Comparison of ENCODE assay signal across 1 cellular context in the genomic region with DNA sequence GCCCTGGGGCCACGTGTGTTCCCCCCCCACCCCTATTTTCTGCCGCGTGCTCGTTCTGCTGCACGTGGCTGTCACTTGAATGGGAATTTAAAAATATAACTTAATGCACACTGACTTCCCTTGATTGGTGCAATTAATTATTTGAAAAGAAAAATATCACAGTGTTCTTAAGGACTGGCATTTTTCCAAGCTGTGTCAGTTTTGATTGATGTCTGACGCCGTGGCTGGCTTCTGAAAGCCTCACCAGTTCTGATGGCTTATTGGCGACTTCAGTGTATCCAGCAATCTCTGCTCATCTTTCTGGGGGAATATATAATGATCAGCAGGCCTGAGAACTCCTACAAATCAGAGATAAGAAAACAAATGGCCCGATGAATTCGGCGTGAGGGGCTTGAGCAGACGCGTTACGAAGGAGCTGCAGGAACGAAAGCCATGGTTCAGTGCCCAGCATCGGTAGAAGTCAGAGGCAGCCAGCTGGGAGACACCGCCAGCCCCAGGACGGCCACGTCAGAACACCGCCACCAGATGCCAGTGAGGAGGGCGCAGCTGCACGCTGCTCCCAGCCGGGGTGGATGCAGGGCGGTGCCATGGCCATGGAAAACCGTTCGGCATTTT.
TF ChIP-seq lines count a peak whose summit lies in the region.

No MANE protein-coding gene starts in this region.

TF ChIP-seq in GM12878, 131 proteins besides CTCF, POLR2A, EP300 and RAD21 (continued from another document):
- TF ChIP-seq, protein P1, sequence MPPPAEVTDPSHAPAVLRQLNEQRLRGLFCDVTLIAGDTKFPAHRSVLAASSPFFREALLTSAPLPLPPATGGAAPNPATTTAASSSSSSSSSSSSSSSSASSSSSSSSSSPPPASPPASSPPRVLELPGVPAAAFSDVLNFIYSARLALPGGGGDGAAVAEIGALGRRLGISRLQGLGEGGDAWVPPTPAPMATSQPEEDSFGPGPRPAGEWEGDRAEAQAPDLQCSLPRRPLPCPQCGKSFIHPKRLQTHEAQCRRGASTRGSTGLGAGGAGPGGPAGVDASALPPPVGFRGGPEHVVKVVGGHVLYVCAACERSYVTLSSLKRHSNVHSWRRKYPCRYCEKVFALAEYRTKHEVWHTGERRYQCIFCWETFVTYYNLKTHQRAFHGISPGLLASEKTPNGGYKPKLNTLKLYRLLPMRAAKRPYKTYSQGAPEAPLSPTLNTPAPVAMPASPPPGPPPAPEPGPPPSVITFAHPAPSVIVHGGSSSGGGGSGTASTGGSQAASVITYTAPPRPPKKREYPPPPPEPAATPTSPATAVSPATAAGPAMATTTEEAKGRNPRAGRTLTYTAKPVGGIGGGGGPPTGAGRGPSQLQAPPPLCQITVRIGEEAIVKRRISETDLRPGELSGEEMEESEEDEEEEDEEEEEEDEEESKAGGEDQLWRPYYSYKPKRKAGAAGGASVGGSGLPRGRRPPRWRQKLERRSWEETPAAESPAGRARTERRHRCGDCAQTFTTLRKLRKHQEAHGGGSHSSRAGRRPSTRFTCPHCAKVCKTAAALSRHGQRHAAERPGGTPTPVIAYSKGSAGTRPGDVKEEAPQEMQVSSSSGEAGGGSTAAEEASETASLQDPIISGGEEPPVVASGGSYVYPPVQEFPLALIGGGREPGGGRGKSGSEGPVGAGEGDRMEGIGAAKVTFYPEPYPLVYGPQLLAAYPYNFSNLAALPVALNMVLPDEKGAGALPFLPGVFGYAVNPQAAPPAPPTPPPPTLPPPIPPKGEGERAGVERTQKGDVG (CRISPR knock-in tag; IDR thresholded peaks at IDR 0.05): no peak
- TF ChIP-seq, protein P2, sequence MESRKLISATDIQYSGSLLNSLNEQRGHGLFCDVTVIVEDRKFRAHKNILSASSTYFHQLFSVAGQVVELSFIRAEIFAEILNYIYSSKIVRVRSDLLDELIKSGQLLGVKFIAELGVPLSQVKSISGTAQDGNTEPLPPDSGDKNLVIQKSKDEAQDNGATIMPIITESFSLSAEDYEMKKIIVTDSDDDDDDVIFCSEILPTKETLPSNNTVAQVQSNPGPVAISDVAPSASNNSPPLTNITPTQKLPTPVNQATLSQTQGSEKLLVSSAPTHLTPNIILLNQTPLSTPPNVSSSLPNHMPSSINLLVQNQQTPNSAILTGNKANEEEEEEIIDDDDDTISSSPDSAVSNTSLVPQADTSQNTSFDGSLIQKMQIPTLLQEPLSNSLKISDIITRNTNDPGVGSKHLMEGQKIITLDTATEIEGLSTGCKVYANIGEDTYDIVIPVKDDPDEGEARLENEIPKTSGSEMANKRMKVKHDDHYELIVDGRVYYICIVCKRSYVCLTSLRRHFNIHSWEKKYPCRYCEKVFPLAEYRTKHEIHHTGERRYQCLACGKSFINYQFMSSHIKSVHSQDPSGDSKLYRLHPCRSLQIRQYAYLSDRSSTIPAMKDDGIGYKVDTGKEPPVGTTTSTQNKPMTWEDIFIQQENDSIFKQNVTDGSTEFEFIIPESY (IDR thresholded peaks at IDR 0.05): no peak
- TF ChIP-seq RCOR1 (conservative IDR thresholded peaks at IDR 0.05; ENCODE audit: low read depth, low read length) (no peak), TARDBP (IDR thresholded peaks at IDR 0.05; ENCODE audit: borderline replicate concordance) (no peak)
- TF ChIP-seq, protein P3, sequence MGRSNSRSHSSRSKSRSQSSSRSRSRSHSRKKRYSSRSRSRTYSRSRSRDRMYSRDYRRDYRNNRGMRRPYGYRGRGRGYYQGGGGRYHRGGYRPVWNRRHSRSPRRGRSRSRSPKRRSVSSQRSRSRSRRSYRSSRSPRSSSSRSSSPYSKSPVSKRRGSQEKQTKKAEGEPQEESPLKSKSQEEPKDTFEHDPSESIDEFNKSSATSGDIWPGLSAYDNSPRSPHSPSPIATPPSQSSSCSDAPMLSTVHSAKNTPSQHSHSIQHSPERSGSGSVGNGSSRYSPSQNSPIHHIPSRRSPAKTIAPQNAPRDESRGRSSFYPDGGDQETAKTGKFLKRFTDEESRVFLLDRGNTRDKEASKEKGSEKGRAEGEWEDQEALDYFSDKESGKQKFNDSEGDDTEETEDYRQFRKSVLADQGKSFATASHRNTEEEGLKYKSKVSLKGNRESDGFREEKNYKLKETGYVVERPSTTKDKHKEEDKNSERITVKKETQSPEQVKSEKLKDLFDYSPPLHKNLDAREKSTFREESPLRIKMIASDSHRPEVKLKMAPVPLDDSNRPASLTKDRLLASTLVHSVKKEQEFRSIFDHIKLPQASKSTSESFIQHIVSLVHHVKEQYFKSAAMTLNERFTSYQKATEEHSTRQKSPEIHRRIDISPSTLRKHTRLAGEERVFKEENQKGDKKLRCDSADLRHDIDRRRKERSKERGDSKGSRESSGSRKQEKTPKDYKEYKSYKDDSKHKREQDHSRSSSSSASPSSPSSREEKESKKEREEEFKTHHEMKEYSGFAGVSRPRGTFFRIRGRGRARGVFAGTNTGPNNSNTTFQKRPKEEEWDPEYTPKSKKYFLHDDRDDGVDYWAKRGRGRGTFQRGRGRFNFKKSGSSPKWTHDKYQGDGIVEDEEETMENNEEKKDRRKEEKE (IDR thresholded peaks at IDR 0.05): no peak
- TF ChIP-seq, protein P4, sequence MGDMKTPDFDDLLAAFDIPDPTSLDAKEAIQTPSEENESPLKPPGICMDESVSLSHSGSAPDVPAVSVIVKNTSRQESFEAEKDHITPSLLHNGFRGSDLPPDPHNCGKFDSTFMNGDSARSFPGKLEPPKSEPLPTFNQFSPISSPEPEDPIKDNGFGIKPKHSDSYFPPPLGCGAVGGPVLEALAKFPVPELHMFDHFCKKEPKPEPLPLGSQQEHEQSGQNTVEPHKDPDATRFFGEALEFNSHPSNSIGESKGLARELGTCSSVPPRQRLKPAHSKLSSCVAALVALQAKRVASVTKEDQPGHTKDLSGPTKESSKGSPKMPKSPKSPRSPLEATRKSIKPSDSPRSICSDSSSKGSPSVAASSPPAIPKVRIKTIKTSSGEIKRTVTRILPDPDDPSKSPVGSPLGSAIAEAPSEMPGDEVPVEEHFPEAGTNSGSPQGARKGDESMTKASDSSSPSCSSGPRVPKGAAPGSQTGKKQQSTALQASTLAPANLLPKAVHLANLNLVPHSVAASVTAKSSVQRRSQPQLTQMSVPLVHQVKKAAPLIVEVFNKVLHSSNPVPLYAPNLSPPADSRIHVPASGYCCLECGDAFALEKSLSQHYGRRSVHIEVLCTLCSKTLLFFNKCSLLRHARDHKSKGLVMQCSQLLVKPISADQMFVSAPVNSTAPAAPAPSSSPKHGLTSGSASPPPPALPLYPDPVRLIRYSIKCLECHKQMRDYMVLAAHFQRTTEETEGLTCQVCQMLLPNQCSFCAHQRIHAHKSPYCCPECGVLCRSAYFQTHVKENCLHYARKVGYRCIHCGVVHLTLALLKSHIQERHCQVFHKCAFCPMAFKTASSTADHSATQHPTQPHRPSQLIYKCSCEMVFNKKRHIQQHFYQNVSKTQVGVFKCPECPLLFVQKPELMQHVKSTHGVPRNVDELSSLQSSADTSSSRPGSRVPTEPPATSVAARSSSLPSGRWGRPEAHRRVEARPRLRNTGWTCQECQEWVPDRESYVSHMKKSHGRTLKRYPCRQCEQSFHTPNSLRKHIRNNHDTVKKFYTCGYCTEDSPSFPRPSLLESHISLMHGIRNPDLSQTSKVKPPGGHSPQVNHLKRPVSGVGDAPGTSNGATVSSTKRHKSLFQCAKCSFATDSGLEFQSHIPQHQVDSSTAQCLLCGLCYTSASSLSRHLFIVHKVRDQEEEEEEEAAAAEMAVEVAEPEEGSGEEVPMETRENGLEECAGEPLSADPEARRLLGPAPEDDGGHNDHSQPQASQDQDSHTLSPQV (IDR thresholded peaks at IDR 0.05): no peak
- TF ChIP-seq, protein P5, sequence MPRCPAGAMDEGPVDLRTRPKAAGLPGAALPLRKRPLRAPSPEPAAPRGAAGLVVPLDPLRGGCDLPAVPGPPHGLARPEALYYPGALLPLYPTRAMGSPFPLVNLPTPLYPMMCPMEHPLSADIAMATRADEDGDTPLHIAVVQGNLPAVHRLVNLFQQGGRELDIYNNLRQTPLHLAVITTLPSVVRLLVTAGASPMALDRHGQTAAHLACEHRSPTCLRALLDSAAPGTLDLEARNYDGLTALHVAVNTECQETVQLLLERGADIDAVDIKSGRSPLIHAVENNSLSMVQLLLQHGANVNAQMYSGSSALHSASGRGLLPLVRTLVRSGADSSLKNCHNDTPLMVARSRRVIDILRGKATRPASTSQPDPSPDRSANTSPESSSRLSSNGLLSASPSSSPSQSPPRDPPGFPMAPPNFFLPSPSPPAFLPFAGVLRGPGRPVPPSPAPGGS (IDR thresholded peaks at IDR 0.05; ENCODE audit: borderline replicate concordance, insufficient read depth, low read depth, low read length, poor library complexity, severe bottlenecking): no peak
TF ChIP-seq in GM12878: peak in this region for 0.
